In genomic region chr17:80201446-80201845, GRCh38 we compare ENCODE assay signal across 1 cellular context.
TF ChIP-seq lines count a peak whose summit lies in the region.

No MANE protein-coding gene starts in this region.

TF ChIP-seq in HepG2, 621 proteins besides CTCF, POLR2A, EP300 and RAD21:
- TF ChIP-seq NCOA5 (CRISPR knock-in tag; IDR thresholded peaks at IDR 0.05): no peak
- TF ChIP-seq POLR2G (IDR thresholded peaks at IDR 0.05; ENCODE audit: low read depth, low read length): 0 out of 2 replicates have a peak, but pooled peaks have one; percentile 31
